Comparison of ENCODE assay signal across 15 cellular contexts in genomic region chr6:39901670-39902069, GRCh38.
"Had no signal": no experiment of that assay in that cellular context is flagged by ENCODE, and none has a peak within 500 bp of the region (broad histone marks: within the 10 kb centered on the region; RNA-seq: fewer than 3 reads in every experiment).

No MANE protein-coding gene starts in this region.

- DNase-seq: activated CD4-positive, alpha-beta T cell treated with anti-CD3 and anti-CD28 coated beads, Interleukin-2, amount 50 U/mL, for 1 hour; activated gamma-delta T cell treated with Interleukin-2 at 50 U/mL for 16 hours; activated naive CD8-positive, alpha-beta T cell treated with anti-CD3 and anti-CD28 coated beads, Interleukin-2, amount 10 ng/mL, durations not matched to agents 7 days and 5 days; colonic mucosa; effector memory CD4-positive, alpha-beta T cell; hypothalamus; stimulated activated CD4-positive, alpha-beta T cell treated with anti-CD3 and anti-CD28 coated beads, Interleukin-4, amount 100 ng/mL, for 1 hour; stimulated activated CD8-positive, alpha-beta memory T cell treated with anti-CD3 and anti-CD28 coated beads, Interleukin-4, amount 100 ng/mL, for 48 hours; stimulated activated naive CD8-positive, alpha-beta T cell treated with anti-CD3 and anti-CD28 coated beads, Interleukin-15, Interleukin-2, amounts not matched to agents 100 U/mL and 50 U/mL, for 24 hours; SW 1271; testis; uterus had no signal

- H3K4me1 ChIP-seq: colonic mucosa, SJSA1, testis, uterus had no signal

- H3K4me3 ChIP-seq: cardiac muscle cell, colonic mucosa, SJSA1, testis, uterus had no signal

- H3K27ac ChIP-seq: cardiac muscle cell, colonic mucosa, neutrophil, SJSA1, testis, uterus had no signal

- H3K9me3 ChIP-seq: colonic mucosa, neutrophil, SJSA1, testis, uterus had no signal

- H3K27me3 ChIP-seq: cardiac muscle cell, colonic mucosa, neutrophil, SJSA1, testis, uterus had no signal

- H3K36me3 ChIP-seq: cardiac muscle cell, colonic mucosa, SJSA1, uterus had no signal

- ATAC-seq: stimulated activated naive CD8-positive, alpha-beta T cell treated with anti-CD3 and anti-CD28 coated beads, Interleukin-15, Interleukin-2, amounts not matched to agents 100 U/mL and 50 U/mL, for 24 hours had no signal
